ENCODE assay signal across 1 cellular context in genomic region chr21:32064511-32064910, GRCh38.
TF ChIP-seq lines count a peak whose summit lies in the region.

No MANE protein-coding gene starts in this region.

TF ChIP-seq in H1, 55 proteins besides CTCF, POLR2A, EP300 and RAD21 (continued from another document):
- TF ChIP-seq POLR2AphosphoS5 (IDR thresholded peaks at IDR 0.05; ENCODE audit: low read depth, low read length): no peak
- TF ChIP-seq CEBPB (IDR thresholded peaks at IDR 0.05; ENCODE audit: low read depth, low read length): no peak
